Comparison of ENCODE assay signal across 1 cellular context in the genomic region with DNA sequence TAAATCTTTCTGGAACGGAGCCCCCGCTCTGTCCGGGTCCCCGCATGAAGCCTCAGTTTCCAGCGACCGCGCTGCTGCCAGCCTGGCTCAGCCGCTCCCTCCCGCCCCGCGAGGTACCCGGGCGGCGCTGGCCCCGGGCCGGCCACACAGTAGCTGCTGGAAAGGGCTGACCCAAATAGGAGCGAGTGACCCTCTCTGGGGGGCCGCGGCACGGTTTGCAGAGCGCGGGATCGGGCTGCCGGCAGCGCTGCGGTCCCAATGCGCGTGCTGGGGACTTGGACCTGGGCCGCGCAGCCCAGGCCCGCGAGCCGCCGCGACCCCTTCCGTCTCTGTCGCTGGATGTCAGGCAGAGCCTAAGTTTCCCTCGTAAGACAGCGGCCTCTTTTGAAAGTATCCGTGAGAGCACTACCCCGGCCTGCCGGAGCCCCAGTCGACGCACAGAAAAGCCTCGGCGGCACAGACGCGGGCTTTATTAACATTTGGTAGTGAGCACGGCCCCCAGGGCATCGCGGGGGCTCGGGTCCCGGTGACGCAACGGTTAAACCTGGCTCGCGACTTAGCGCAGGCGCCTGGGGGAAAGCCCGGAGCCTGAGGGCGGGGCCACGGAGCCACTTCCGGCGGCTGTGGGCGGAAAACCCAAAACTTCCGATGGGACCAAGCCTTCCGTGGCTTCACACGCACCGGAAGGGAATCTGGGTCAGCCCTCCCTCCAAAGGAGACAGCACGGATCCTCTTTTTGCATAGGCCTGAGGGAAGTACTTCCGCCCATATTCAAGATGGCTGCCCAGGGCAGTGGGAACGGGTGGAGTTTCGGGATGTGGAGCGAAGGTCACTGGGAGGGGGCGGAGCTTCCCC.
TF ChIP-seq lines count a peak whose summit lies in the region.

No MANE protein-coding gene starts in this region.

TF ChIP-seq in H1, 55 proteins besides CTCF, POLR2A, EP300 and RAD21 (continues in another document):
- TF ChIP-seq HDAC2 (IDR thresholded peaks at IDR 0.05; ENCODE audit: borderline replicate concordance in 1 of 2, low read depth in 2 of 2, low read length in 2 of 2) (no peak; a peak in 1 of 4 replicates), JUN (IDR thresholded peaks at IDR 0.05; ENCODE audit: low read depth, low read length) (no peak), BCL11A (IDR thresholded peaks at IDR 0.05; ENCODE audit: low read depth in 2 of 2, low read length in 2 of 2) (no peak), CHD1 (IDR thresholded peaks at IDR 0.05; ENCODE audit: low read depth, low read length) (no peak), SRF (IDR thresholded peaks at IDR 0.05; ENCODE audit: low read depth, low read length) (peak; percentile 42; the same call in 1 of the 2 replicates), POLR2AphosphoS5 (IDR thresholded peaks at IDR 0.05; ENCODE audit: low read depth, low read length) (no peak), TCF12 (IDR thresholded peaks at IDR 0.05; ENCODE audit: low read depth, low read length) (no peak), RNF2 (IDR thresholded peaks at IDR 0.05; ENCODE audit: borderline replicate concordance, low read depth, low read length, missing control alignments, poor library complexity, severe bottlenecking) (no peak), NANOG (IDR thresholded peaks at IDR 0.05; ENCODE audit: insufficient read depth, low read depth, low read length, poor library complexity, severe bottlenecking) (no peak), CEBPB (IDR thresholded peaks at IDR 0.05; ENCODE audit: low read depth, low read length) (peak; percentile 91), JUND (IDR thresholded peaks at IDR 0.05; ENCODE audit: low read length) (peak; percentile 74), GTF2F1 (IDR thresholded peaks at IDR 0.05; ENCODE audit: borderline replicate concordance, low read depth, low read length) (peak; percentile 82; the same call in 1 of the 2 replicates), SP1 (IDR thresholded peaks at IDR 0.05; ENCODE audit: low read depth, low read length) (peak; percentile 86), CBX8 (IDR thresholded peaks at IDR 0.05; ENCODE audit: borderline replicate concordance, low read depth, low read length) (no peak), HDAC6 (IDR thresholded peaks at IDR 0.05; ENCODE audit: low read depth, low read length) (no peak), POU5F1 (IDR thresholded peaks at IDR 0.05; ENCODE audit: low read depth, low read length) (no peak), KDM1A (IDR thresholded peaks at IDR 0.05; ENCODE audit: borderline replicate concordance, low read length) (no peak), SIN3A (conservative IDR thresholded peaks at IDR 0.05 in 1 of 2, IDR thresholded peaks at IDR 0.05 in 1 of 2; ENCODE audit: low read depth in 1 of 2, low read length in 2 of 2) (peak; percentile 71 to 93; a peak in 2 of 4 replicates), SIX5 (IDR thresholded peaks at IDR 0.05; ENCODE audit: low read depth, low read length) (peak; percentile 79), RBBP5 (IDR thresholded peaks at IDR 0.05; ENCODE audit: borderline replicate concordance, low read depth, low read length) (peak; percentile 26; the same call in 1 of the 2 replicates), SUZ12 (IDR thresholded peaks at IDR 0.05; ENCODE audit: low read length) (no peak), BACH1 (IDR thresholded peaks at IDR 0.05; ENCODE audit: low read length) (peak; percentile 66; the same call in 1 of the 2 replicates), CREB1 (IDR thresholded peaks at IDR 0.05) (peak; percentile 42; the same call in 1 of the 2 replicates), FOSL1 (IDR thresholded peaks at IDR 0.05; ENCODE audit: insufficient read depth, low read depth, low read length) (0 out of 2 replicates have a peak, but pooled peaks have one; percentile 35), SIRT6 (IDR thresholded peaks at IDR 0.05; ENCODE audit: low read length) (no peak), PHF8 (conservative IDR thresholded peaks at IDR 0.05; ENCODE audit: low read depth, low read length) (peak; percentile 37; the same call in 1 of the 2 replicates), EZH2 (IDR thresholded peaks at IDR 0.05; ENCODE audit: low read depth, low read length, severe bottlenecking) (no peak), CBX5 (IDR thresholded peaks at IDR 0.05; ENCODE audit: low read depth, low read length) (no peak), KDM5A (IDR thresholded peaks at IDR 0.05; ENCODE audit: low read length) (0 out of 2 replicates have a peak, but pooled peaks have one; percentile 37), YY1 (IDR thresholded peaks at IDR 0.05; ENCODE audit: low read depth, low read length) (peak; percentile 100), TAF7 (optimal IDR thresholded peaks at IDR 0.05; ENCODE audit: borderline replicate concordance, low read depth, low read length) (no peak), TAF1 (IDR thresholded peaks at IDR 0.05; ENCODE audit: low read depth, low read length) (no peak; the same call in none of the 2 replicates), EGR1 (IDR thresholded peaks at IDR 0.05; ENCODE audit: borderline replicate concordance, low read depth, low read length) (peak; percentile 92), CTBP2 (IDR thresholded peaks at IDR 0.05; ENCODE audit: borderline replicate concordance, insufficient read depth, insufficient read length, low read length) (no peak), BRCA1 (IDR thresholded peaks at IDR 0.05; ENCODE audit: low read depth, low read length) (no peak; the same call in 1 of the 2 replicates), SAP30 (IDR thresholded peaks at IDR 0.05; ENCODE audit: insufficient read depth, insufficient replicate concordance, low read length) (no peak), MAFK (IDR thresholded peaks at IDR 0.05; ENCODE audit: low read depth, low read length) (no peak), TBP (IDR thresholded peaks at IDR 0.05; ENCODE audit: low read depth, low read length) (peak; percentile 41; the same call in 1 of the 2 replicates), SP4 (IDR thresholded peaks at IDR 0.05; ENCODE audit: low read length) (peak; percentile 81; the same call in 1 of the 2 replicates), SP2 (IDR thresholded peaks at IDR 0.05; ENCODE audit: low read length) (no peak), RFX5 (IDR thresholded peaks at IDR 0.05; ENCODE audit: borderline replicate concordance, low read depth, low read length) (no peak), CHD2 (IDR thresholded peaks at IDR 0.05; ENCODE audit: low read length) (peak; percentile 76), GABPA (IDR thresholded peaks at IDR 0.05; ENCODE audit: borderline replicate concordance, insufficient read depth, low read length) (peak; percentile 96), RXRA (IDR thresholded peaks at IDR 0.05; ENCODE audit: insufficient read depth, low read depth, low read length) (no peak), ASH2L (IDR thresholded peaks at IDR 0.05; ENCODE audit: low read length) (peak; percentile 64), NRF1 (IDR thresholded peaks at IDR 0.05; ENCODE audit: low read depth, low read length) (peak; percentile 59)
- TF ChIP-seq, protein P1, sequence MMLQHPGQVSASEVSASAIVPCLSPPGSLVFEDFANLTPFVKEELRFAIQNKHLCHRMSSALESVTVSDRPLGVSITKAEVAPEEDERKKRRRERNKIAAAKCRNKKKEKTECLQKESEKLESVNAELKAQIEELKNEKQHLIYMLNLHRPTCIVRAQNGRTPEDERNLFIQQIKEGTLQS (IDR thresholded peaks at IDR 0.05; ENCODE audit: insufficient read depth, low read depth, low read length), result peak; percentile 81; the same call in 1 of the 2 replicates
- TF ChIP-seq, protein P2, sequence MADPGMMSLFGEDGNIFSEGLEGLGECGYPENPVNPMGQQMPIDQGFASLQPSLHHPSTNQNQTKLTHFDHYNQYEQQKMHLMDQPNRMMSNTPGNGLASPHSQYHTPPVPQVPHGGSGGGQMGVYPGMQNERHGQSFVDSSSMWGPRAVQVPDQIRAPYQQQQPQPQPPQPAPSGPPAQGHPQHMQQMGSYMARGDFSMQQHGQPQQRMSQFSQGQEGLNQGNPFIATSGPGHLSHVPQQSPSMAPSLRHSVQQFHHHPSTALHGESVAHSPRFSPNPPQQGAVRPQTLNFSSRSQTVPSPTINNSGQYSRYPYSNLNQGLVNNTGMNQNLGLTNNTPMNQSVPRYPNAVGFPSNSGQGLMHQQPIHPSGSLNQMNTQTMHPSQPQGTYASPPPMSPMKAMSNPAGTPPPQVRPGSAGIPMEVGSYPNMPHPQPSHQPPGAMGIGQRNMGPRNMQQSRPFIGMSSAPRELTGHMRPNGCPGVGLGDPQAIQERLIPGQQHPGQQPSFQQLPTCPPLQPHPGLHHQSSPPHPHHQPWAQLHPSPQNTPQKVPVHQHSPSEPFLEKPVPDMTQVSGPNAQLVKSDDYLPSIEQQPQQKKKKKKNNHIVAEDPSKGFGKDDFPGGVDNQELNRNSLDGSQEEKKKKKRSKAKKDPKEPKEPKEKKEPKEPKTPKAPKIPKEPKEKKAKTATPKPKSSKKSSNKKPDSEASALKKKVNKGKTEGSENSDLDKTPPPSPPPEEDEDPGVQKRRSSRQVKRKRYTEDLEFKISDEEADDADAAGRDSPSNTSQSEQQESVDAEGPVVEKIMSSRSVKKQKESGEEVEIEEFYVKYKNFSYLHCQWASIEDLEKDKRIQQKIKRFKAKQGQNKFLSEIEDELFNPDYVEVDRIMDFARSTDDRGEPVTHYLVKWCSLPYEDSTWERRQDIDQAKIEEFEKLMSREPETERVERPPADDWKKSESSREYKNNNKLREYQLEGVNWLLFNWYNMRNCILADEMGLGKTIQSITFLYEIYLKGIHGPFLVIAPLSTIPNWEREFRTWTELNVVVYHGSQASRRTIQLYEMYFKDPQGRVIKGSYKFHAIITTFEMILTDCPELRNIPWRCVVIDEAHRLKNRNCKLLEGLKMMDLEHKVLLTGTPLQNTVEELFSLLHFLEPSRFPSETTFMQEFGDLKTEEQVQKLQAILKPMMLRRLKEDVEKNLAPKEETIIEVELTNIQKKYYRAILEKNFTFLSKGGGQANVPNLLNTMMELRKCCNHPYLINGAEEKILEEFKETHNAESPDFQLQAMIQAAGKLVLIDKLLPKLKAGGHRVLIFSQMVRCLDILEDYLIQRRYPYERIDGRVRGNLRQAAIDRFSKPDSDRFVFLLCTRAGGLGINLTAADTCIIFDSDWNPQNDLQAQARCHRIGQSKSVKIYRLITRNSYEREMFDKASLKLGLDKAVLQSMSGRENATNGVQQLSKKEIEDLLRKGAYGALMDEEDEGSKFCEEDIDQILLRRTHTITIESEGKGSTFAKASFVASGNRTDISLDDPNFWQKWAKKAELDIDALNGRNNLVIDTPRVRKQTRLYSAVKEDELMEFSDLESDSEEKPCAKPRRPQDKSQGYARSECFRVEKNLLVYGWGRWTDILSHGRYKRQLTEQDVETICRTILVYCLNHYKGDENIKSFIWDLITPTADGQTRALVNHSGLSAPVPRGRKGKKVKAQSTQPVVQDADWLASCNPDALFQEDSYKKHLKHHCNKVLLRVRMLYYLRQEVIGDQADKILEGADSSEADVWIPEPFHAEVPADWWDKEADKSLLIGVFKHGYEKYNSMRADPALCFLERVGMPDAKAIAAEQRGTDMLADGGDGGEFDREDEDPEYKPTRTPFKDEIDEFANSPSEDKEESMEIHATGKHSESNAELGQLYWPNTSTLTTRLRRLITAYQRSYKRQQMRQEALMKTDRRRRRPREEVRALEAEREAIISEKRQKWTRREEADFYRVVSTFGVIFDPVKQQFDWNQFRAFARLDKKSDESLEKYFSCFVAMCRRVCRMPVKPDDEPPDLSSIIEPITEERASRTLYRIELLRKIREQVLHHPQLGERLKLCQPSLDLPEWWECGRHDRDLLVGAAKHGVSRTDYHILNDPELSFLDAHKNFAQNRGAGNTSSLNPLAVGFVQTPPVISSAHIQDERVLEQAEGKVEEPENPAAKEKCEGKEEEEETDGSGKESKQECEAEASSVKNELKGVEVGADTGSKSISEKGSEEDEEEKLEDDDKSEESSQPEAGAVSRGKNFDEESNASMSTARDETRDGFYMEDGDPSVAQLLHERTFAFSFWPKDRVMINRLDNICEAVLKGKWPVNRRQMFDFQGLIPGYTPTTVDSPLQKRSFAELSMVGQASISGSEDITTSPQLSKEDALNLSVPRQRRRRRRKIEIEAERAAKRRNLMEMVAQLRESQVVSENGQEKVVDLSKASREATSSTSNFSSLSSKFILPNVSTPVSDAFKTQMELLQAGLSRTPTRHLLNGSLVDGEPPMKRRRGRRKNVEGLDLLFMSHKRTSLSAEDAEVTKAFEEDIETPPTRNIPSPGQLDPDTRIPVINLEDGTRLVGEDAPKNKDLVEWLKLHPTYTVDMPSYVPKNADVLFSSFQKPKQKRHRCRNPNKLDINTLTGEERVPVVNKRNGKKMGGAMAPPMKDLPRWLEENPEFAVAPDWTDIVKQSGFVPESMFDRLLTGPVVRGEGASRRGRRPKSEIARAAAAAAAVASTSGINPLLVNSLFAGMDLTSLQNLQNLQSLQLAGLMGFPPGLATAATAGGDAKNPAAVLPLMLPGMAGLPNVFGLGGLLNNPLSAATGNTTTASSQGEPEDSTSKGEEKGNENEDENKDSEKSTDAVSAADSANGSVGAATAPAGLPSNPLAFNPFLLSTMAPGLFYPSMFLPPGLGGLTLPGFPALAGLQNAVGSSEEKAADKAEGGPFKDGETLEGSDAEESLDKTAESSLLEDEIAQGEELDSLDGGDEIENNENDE (IDR thresholded peaks at IDR 0.05; ENCODE audit: insufficient replicate concordance, low read length), result no peak
- TF ChIP-seq, protein P3, sequence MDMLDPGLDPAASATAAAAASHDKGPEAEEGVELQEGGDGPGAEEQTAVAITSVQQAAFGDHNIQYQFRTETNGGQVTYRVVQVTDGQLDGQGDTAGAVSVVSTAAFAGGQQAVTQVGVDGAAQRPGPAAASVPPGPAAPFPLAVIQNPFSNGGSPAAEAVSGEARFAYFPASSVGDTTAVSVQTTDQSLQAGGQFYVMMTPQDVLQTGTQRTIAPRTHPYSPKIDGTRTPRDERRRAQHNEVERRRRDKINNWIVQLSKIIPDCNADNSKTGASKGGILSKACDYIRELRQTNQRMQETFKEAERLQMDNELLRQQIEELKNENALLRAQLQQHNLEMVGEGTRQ (IDR thresholded peaks at IDR 0.05; ENCODE audit: low read length), result no peak
- TF ChIP-seq, protein P4, sequence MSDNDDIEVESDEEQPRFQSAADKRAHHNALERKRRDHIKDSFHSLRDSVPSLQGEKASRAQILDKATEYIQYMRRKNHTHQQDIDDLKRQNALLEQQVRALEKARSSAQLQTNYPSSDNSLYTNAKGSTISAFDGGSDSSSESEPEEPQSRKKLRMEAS (IDR thresholded peaks at IDR 0.05), result 0 out of 2 replicates have a peak, but pooled peaks have one; percentile 17
- TF ChIP-seq, protein P5, sequence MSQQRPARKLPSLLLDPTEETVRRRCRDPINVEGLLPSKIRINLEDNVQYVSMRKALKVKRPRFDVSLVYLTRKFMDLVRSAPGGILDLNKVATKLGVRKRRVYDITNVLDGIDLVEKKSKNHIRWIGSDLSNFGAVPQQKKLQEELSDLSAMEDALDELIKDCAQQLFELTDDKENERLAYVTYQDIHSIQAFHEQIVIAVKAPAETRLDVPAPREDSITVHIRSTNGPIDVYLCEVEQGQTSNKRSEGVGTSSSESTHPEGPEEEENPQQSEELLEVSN (IDR thresholded peaks at IDR 0.05), result peak; percentile 38; the same call in 1 of the 2 replicates
- TF ChIP-seq, protein P6, sequence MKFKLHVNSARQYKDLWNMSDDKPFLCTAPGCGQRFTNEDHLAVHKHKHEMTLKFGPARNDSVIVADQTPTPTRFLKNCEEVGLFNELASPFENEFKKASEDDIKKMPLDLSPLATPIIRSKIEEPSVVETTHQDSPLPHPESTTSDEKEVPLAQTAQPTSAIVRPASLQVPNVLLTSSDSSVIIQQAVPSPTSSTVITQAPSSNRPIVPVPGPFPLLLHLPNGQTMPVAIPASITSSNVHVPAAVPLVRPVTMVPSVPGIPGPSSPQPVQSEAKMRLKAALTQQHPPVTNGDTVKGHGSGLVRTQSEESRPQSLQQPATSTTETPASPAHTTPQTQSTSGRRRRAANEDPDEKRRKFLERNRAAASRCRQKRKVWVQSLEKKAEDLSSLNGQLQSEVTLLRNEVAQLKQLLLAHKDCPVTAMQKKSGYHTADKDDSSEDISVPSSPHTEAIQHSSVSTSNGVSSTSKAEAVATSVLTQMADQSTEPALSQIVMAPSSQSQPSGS (IDR thresholded peaks at IDR 0.05; ENCODE audit: low read length), result peak; percentile 84
